Comparison of ENCODE assay signal across 11 cellular contexts in the genomic region with DNA sequence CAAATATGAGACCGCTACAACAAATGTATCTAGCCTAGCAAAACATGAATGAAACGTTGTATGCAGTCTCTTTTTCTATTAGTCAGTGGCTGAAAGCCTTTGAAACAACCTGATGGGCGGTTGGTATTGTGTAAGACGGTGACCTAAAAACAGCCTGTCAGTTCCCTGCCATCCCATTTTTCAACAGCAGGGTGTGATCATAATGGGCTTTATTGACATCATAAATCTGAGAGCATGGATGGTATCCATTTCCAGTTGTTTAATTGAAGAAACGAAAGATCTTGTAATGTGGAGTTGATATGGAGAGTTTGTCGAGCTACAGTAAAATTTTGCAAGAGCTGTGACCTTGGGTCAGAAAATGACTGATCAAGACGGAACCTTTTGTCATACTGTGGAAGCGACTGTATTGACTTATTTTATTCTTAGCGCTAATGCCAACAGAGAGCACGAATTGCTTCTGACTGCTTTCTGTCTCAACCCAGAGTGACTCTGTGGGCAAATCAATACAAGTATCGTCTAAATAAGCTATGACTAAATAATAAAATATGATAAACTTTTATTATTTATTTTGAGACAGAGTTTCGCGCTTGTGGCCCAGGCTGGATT. TPM values are rescaled to one million over a fixed set of nuclear protein-coding genes. Genes with fewer than 3 reads are reported as not detected.
DNase-seq lines count a peak whose midpoint lies in the region; ATAC-seq, FAIRE-seq and TF ChIP-seq lines count a peak whose summit lies in the region.
"Had no signal": no experiment of that assay in that cellular context is flagged by ENCODE, and none has a peak within 500 bp of the region (broad histone marks: within the 10 kb centered on the region; RNA-seq: fewer than 3 reads in every experiment).

No MANE protein-coding gene starts in this region.

- CTCF ChIA-PET in AG04450 (lab: Charles Lee) = interaction anchor here (0.5 kb wide), 1 partner anchor 46 kb away, joined by 3 read pairs; no protein-coding TSS in a partner anchor
- CTCF ChIA-PET in HCT116 (lab: Charles Lee) = interaction anchor here (1.0 kb wide), 1 partner anchor 256 kb away, joined by 3 read pairs; no protein-coding TSS in a partner anchor

- H3K9ac ChIP-seq in HCT116 (ENCODE audit: low read length) = no peak overlapping the region

- RAD21 ChIA-PET in HCT116 (lab: Charles Lee; ENCODE audit: low non-redundant PET in 1 of 2, low total read pairs in 2 of 2, uncharacterized antibody in 2 of 2, unreplicated experiment in 2 of 2) = no interaction called here

- WGBS in gastroesophageal sphincter (ENCODE audit: low coverage in 1 of 2), 2 donors = 63 to 70% methylated on average over 13 of the region's 13 CpGs

- H3K79me2 ChIP-seq in HCT116 (ENCODE audit: insufficient read depth, low read length) = no peaks in the 10 kb centered on the region

- H3K27ac ChIP-seq in AG04450 (ENCODE audit: low read depth, low read length) = no peak overlapping the region
- no peak overlapping the region for H3K27ac ChIP-seq in HCT116 (ENCODE audit: low read depth, low read length)
- H3K27ac ChIP-seq in gastroesophageal sphincter = no peak overlapping the region
- H3K27ac ChIP-seq: dorsolateral prefrontal cortex had no signal

- DNase-seq in AG04450 (ENCODE audit: low read depth, low spot score) (no peak), HCT116 (ENCODE audit: low read depth, low spot score) (peak; percentile 48), RKO (ENCODE audit: low spot score) (peak; percentile 42), fibroblast of pulmonary artery (ENCODE audit: low read depth) (peak; percentile 33), midbrain (lab: John Stamatoyannopoulos, UW) (no peak), AG20443 (ENCODE audit: low spot score) (no peak), frontal cortex (ENCODE audit: low spot score in 2 of 2) (no peak)
- DNase-seq: activated CD4-positive, alpha-beta memory T cell treated with anti-CD3 and anti-CD28 coated beads for 36 hours; GDM1 had no signal

- ATAC-seq in HCT116 (peak; percentile 81), gastroesophageal sphincter (no peak)

- no peak overlapping the region for H3K4me2 ChIP-seq in HCT116 (ENCODE audit: low read length)

- no peaks in the 10 kb centered on the region for H3K36me3 ChIP-seq in HCT116 (ENCODE audit: control insufficient read depth in 1 of 2, insufficient read depth in 2 of 2, low read length in 2 of 2)
- no peaks in the 10 kb centered on the region for H3K36me3 ChIP-seq in gastroesophageal sphincter

- H3K9me3 ChIP-seq in AG04450 (ENCODE audit: control insufficient read depth, insufficient read depth, low read length) (no peaks in the 10 kb centered on the region), HCT116 (ENCODE audit: control insufficient read depth in 1 of 2, insufficient read depth in 1 of 2, low read depth in 1 of 2, low read length in 2 of 2) (no peaks in the 10 kb centered on the region), gastroesophageal sphincter (no peaks in the 10 kb centered on the region)

- POLR2A ChIA-PET in AG04450 (lab: Yijun Ruan, JAX) (interaction anchor here (0.9 kb wide), 1 partner anchor 80 kb away, joined by 4 read pairs; a partner anchor contains a TSS), HCT116 (lab: Charles Lee) (interaction anchor here (1.1 kb wide), 1 partner anchor 77 kb away, joined by 3 read pairs; no protein-coding TSS in a partner anchor)

- TF ChIP-seq RAD21 in HCT116 (IDR thresholded peaks at IDR 0.05; ENCODE audit: low read depth) = peak; percentile 39

- peaks cover 5% of the 10 kb centered on the region for H3K27me3 ChIP-seq in AG04450 (ENCODE audit: control insufficient read depth, insufficient read depth, low read length)
- no peaks in the 10 kb centered on the region for H3K27me3 ChIP-seq in HCT116 (ENCODE audit: insufficient read depth, low read length)
- peaks cover 70% of the 10 kb centered on the region for H3K27me3 ChIP-seq in gastroesophageal sphincter

- no TSS peak for BruUV-seq in HCT116 (replicated peaks; lab: Mats Ljungman, UMichigan)

- H3K4me1 ChIP-seq in HCT116 (ENCODE audit: control insufficient read depth in 1 of 2, insufficient read depth in 2 of 2, low read length in 2 of 2) (no peaks in the 10 kb centered on the region; a peak in 1 of 4 replicates), gastroesophageal sphincter (no peaks in the 10 kb centered on the region)

- FAIRE-seq in frontal cortex (lab: Jason Lieb, UNC) = no peak

- TF ChIP-seq EP300 in gastroesophageal sphincter (IDR thresholded peaks at IDR 0.05) = no peak

- TF ChIP-seq CTCF in AG04450 (IDR thresholded peaks at IDR 0.05; ENCODE audit: low read depth, low read length) (peak; percentile 19; the same call in 1 of the 2 replicates), HCT116 (IDR thresholded peaks at IDR 0.05 in 2 of 3, conservative IDR thresholded peaks at IDR 0.05 in 1 of 3; ENCODE audit: borderline replicate concordance in 1 of 3, insufficient read depth in 1 of 3, low read depth in 2 of 3, low read length in 2 of 3) (peak; percentile 37 to 54 (median 39); a peak in 5 of 6 replicates), fibroblast of pulmonary artery (IDR thresholded peaks at IDR 0.05; ENCODE audit: low read length, missing control alignments) (peak; percentile 23), gastroesophageal sphincter (IDR thresholded peaks at IDR 0.05) (no peak)

- H3K4me3 ChIP-seq in AG04450 (ENCODE audit: low read depth, low read length) (no peak overlapping the region), HCT116 (replicated peaks in 1 of 2; ENCODE audit: low read depth in 1 of 2, low read length in 2 of 2) (no peak overlapping the region), fibroblast of pulmonary artery (replicated peaks; ENCODE audit: low read depth, low read length) (no peak overlapping the region), gastroesophageal sphincter (no peak overlapping the region)
- H3K4me3 ChIP-seq: dorsolateral prefrontal cortex had no signal

- no peaks in the 10 kb centered on the region for H4K20me1 ChIP-seq in HCT116 (ENCODE audit: insufficient read depth)

- intact Hi-C loops in HCT116 (cut with micrococcal nuclease) = no loop called here

- no peak for TF ChIP-seq POLR2A in HCT116 (IDR thresholded peaks at IDR 0.05; ENCODE audit: borderline replicate concordance, extremely low read depth, insufficient read depth, insufficient read length)
- TF ChIP-seq POLR2A in gastroesophageal sphincter (IDR thresholded peaks at IDR 0.05) = no peak

- H2AFZ ChIP-seq in HCT116 (ENCODE audit: low read depth, low read length, poor library complexity, severe bottlenecking) = peak overlapping the region; percentile 89

- no peaks in the 10 kb centered on the region for H3K9me2 ChIP-seq in HCT116 (ENCODE audit: insufficient read depth)

TF ChIP-seq in HCT116, 20 proteins besides CTCF, POLR2A, EP300 and RAD21:
- TF ChIP-seq, protein P1, sequence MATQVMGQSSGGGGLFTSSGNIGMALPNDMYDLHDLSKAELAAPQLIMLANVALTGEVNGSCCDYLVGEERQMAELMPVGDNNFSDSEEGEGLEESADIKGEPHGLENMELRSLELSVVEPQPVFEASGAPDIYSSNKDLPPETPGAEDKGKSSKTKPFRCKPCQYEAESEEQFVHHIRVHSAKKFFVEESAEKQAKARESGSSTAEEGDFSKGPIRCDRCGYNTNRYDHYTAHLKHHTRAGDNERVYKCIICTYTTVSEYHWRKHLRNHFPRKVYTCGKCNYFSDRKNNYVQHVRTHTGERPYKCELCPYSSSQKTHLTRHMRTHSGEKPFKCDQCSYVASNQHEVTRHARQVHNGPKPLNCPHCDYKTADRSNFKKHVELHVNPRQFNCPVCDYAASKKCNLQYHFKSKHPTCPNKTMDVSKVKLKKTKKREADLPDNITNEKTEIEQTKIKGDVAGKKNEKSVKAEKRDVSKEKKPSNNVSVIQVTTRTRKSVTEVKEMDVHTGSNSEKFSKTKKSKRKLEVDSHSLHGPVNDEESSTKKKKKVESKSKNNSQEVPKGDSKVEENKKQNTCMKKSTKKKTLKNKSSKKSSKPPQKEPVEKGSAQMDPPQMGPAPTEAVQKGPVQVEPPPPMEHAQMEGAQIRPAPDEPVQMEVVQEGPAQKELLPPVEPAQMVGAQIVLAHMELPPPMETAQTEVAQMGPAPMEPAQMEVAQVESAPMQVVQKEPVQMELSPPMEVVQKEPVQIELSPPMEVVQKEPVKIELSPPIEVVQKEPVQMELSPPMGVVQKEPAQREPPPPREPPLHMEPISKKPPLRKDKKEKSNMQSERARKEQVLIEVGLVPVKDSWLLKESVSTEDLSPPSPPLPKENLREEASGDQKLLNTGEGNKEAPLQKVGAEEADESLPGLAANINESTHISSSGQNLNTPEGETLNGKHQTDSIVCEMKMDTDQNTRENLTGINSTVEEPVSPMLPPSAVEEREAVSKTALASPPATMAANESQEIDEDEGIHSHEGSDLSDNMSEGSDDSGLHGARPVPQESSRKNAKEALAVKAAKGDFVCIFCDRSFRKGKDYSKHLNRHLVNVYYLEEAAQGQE (IDR thresholded peaks at IDR 0.05; ENCODE audit: low read depth) = no peak
- peak; percentile 55 for TF ChIP-seq CEBPB (IDR thresholded peaks at IDR 0.05; ENCODE audit: low read depth)
TF ChIP-seq in HCT116: peak in this region for 1.

RNA-seq across cellular contexts. Expression of a gene that starts 12.3 kb away (rescaled TPM):
- 0.04 TPM in 1 of 2 replicates, not detected in the other for polyA plus RNA-seq in AG04450 (2011; rRNA removed)
- not detected in 2 replicates for polyA minus RNA-seq in AG04450 (2011; rRNA and poly(A)+ RNA removed)
- 0.59 TPM for total RNA-seq in HCT116 (2021; ENCODE audit: unreplicated experiment)
- polyA plus RNA-seq in HCT116 (2012) = 0.21 and 0.36 TPM in 2 replicates
- not detected for total RNA-seq in gastroesophageal sphincter
- total RNA-seq in frontal cortex = 0.41 TPM
- total RNA-seq: activated CD4-positive, alpha-beta memory T cell treated with anti-CD3 and anti-CD28 coated beads for 36 hours had no signal

RNA-seq across cellular contexts. Expression of a gene that starts 34.0 kb away (rescaled TPM):
- not detected in 2 replicates for polyA plus RNA-seq in AG04450 (2011; rRNA removed)
- polyA minus RNA-seq in AG04450 (2011; rRNA and poly(A)+ RNA removed) = not detected in 2 replicates
- total RNA-seq in HCT116 (2021; ENCODE audit: unreplicated experiment) (not detected), gastroesophageal sphincter (not detected), frontal cortex (not detected)
- polyA plus RNA-seq in HCT116 (2012) = not detected in 2 replicates
- total RNA-seq: activated CD4-positive, alpha-beta memory T cell treated with anti-CD3 and anti-CD28 coated beads for 36 hours; dorsolateral prefrontal cortex had no signal

RNA-seq across cellular contexts. Expression of a gene that starts 57.3 kb away (rescaled TPM):
- polyA plus RNA-seq in AG04450 (2011; rRNA removed) = 35.2 and 45.4 TPM in 2 replicates
- polyA minus RNA-seq in AG04450 (2011; rRNA and poly(A)+ RNA removed) = 17.8 and 18.3 TPM in 2 replicates
- total RNA-seq in HCT116 (2021; ENCODE audit: unreplicated experiment) = 25.8 TPM
- 22.7 and 27.1 TPM in 2 replicates for polyA plus RNA-seq in HCT116 (2012)
- 10 to 100 TPM; 22.9 to 44.0 (median 30.2) TPM for total RNA-seq in gastroesophageal sphincter
- total RNA-seq in frontal cortex = 64.0 TPM

RNA-seq across cellular contexts. Expression of a gene that starts 57.6 kb away (rescaled TPM):
- 11.8 and 16.2 TPM in 2 replicates for polyA plus RNA-seq in AG04450 (2011; rRNA removed)
- polyA minus RNA-seq in AG04450 (2011; rRNA and poly(A)+ RNA removed) = 12.9 and 13.7 TPM in 2 replicates
- total RNA-seq in HCT116 (2021; ENCODE audit: unreplicated experiment) = 39.1 TPM
- polyA plus RNA-seq in HCT116 (2012) = 67.6 and 75.7 TPM in 2 replicates
- total RNA-seq in gastroesophageal sphincter = 100 to 1,000 TPM; 124 to 245 (median 175) TPM
- total RNA-seq in frontal cortex = 51.8 TPM

RNA-seq across cellular contexts. Expression of a gene that starts 58.7 kb away (rescaled TPM):
- 23.1 and 32.6 TPM in 2 replicates for polyA plus RNA-seq in AG04450 (2011; rRNA removed)
- polyA minus RNA-seq in AG04450 (2011; rRNA and poly(A)+ RNA removed) = 18.1 and 31.8 TPM in 2 replicates
- total RNA-seq in HCT116 (2021; ENCODE audit: unreplicated experiment) (18.3 TPM), gastroesophageal sphincter (10 to 100 TPM; 23.8 to 53.7 (median 44.8) TPM), frontal cortex (4.1 TPM)
- polyA plus RNA-seq in HCT116 (2012) = 15.9 and 19.5 TPM in 2 replicates

Comparison
In these comparisons a context has a peak if more than half of its experiments do, and no peak if none do; other contexts are left out.
1. DNase-seq: peak in HCT116 (single experiment), RKO (single experiment) and fibroblast of pulmonary artery (single experiment); none in AG04450 (single experiment), midbrain (single experiment), AG20443 (single experiment) and frontal cortex (0 of 2).
2. CTCF ChIP-seq: peak in AG04450 (single experiment), HCT116 (3 of 3) and fibroblast of pulmonary artery (single experiment); none in gastroesophageal sphincter (0 of 4).